ENCODE assay signal across 1 cellular context in genomic region chr10:21724020-21724589, GRCh38.
TF ChIP-seq lines count a peak whose summit lies in the region.

No MANE protein-coding gene starts in this region.

TF ChIP-seq in K562, 482 proteins besides CTCF, POLR2A, EP300 and RAD21 (continued from another document):
- TF ChIP-seq, protein P1, sequence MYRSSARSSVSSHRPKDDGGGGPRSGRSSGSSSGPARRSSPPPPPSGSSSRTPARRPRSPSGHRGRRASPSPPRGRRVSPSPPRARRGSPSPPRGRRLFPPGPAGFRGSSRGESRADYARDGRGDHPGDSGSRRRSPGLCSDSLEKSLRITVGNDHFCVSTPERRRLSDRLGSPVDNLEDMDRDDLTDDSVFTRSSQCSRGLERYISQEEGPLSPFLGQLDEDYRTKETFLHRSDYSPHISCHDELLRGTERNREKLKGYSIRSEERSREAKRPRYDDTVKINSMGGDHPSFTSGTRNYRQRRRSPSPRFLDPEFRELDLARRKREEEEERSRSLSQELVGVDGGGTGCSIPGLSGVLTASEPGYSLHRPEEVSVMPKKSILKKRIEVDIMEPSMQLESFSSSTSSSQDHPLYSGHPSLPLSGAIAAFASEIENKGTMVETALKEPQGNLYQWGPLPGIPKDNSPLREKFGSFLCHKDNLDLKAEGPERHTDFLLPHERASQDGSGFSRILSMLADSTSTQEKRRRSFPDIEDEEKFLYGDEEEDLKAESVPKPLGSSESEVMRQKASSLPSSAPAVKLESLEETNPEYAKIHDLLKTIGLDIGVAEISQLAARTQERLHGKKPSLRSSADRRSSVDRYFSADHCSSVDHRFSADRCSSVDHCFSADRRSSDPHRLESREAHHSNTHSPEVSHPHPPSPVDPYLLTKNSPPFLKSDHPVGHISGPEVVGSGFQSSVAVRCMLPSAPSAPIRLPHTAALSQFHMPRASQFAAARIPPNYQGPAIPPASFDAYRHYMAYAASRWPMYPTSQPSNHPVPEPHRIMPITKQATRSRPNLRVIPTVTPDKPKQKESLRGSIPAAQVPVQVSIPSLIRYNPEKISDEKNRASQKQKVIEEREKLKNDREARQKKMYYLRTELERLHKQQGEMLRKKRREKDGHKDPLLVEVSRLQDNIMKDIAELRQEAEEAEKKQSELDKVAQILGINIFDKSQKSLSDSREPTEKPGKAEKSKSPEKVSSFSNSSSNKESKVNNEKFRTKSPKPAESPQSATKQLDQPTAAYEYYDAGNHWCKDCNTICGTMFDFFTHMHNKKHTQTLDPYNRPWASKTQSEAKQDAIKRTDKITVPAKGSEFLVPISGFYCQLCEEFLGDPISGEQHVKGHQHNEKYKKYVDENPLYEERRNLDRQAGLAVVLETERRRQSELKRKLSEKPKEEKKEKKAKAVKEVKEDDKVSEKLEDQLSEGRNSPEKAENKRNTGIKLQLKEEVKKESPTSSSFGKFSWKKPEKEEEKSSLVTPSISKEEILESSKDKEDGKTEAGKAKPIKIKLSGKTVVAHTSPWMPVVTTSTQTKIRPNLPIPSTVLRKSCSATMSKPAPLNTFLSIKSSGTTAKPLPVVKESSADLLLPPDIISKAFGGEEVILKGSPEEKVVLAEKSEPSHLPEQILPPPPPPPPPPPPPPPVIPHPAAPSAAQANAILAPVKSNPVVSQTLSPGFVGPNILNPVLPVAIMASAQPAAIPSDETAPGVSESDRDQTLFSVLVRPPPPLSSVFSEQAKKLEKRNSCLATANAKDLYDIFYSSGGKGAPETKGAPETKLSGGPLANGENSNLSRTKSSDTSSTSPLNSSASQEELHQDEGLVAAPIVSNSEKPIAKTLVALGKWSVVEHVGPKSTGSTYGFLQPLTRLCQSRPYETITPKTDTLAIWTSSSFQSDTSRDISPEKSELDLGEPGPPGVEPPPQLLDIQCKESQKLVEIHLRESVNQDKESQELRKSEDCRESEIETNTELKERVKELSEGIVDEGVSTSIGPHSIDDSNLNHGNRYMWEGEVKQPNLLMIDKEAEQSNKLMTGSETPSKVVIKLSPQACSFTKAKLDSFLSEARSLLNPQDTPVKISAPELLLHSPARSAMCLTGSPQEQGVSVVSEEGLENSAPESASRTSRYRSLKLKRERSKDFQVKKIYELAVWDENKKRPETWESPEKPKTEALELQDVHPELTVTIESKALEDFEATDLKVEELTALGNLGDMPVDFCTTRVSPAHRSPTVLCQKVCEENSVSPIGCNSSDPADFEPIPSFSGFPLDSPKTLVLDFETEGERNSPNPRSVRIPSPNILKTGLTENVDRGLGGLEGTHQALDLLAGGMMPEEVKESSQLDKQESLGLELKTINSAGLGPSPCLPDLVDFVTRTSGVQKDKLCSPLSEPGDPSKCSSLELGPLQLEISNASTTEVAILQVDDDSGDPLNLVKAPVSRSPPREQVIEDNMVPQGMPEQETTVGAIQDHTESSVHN (IDR thresholded peaks at IDR 0.05; ENCODE audit: borderline replicate concordance in 1 of 2, low read depth in 1 of 2) = 0 out of 4 replicates have a peak, but pooled peaks of 1 of the 2 experiments have one; percentile 49
- TF ChIP-seq, protein P2, sequence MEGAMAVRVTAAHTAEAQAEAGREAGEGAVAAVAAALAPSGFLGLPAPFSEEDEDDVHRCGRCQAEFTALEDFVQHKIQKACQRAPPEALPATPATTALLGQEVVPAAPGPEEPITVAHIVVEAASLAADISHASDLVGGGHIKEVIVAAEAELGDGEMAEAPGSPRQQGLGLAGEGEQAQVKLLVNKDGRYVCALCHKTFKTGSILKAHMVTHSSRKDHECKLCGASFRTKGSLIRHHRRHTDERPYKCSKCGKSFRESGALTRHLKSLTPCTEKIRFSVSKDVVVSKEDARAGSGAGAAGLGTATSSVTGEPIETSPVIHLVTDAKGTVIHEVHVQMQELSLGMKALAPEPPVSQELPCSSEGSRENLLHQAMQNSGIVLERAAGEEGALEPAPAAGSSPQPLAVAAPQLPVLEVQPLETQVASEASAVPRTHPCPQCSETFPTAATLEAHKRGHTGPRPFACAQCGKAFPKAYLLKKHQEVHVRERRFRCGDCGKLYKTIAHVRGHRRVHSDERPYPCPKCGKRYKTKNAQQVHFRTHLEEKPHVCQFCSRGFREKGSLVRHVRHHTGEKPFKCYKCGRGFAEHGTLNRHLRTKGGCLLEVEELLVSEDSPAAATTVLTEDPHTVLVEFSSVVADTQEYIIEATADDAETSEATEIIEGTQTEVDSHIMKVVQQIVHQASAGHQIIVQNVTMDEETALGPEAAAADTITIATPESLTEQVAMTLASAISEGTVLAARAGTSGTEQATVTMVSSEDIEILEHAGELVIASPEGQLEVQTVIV (CRISPR knock-in tag; IDR thresholded peaks at IDR 0.05; ENCODE audit: borderline replicate concordance) = no peak
